ENCODE assay signal across 31 cellular contexts in genomic region chr1:95005584-95005983, GRCh38.
"Had no signal": no experiment of that assay in that cellular context is flagged by ENCODE, and none has a peak within 500 bp of the region (broad histone marks: within the 10 kb centered on the region; RNA-seq: fewer than 3 reads in every experiment).

No MANE protein-coding gene starts in this region.

- H3K27ac Mint-ChIP-seq: activated CD4-positive, alpha-beta memory T cell treated with anti-CD3 and anti-CD28 coated beads for 36 hours; activated CD4-positive, alpha-beta T cell treated with anti-CD3 and anti-CD28 coated beads for 36 hours; activated CD4-positive, alpha-beta T cell treated with anti-CD3 and anti-CD28 coated beads, Interleukin-2, amount 10 ng/mL, durations not matched to agents 24 days and 14 days; activated CD8-positive, alpha-beta memory T cell treated with anti-CD3 and anti-CD28 coated beads, Interleukin-2, amount 10 ng/mL, durations not matched to agents 7 days and 5 days; activated CD8-positive, alpha-beta T cell treated with anti-CD3 and anti-CD28 coated beads, Interleukin-2, amount 10 ng/mL, durations not matched to agents 7 days and 5 days; activated naive CD4-positive, alpha-beta T cell treated with anti-CD3 and anti-CD28 coated beads for 36 hours; activated naive CD4-positive, alpha-beta T cell treated with anti-CD3 and anti-CD28 coated beads, Interleukin-2, amount 50 U/mL, for 24 hours; activated naive CD8-positive, alpha-beta T cell treated with anti-CD3 and anti-CD28 coated beads for 36 hours; activated naive CD8-positive, alpha-beta T cell treated with anti-CD3 and anti-CD28 coated beads, Interleukin-2, amount 50 U/mL, for 24 hours; activated T-helper 1 cell treated with anti-CD3 and anti-CD28 coated beads, Interleukin-12 subunit alpha, Interleukin-12 subunit beta, Interleukin-2, Interleukin-4 antibody, amounts not matched to agents 30 ng/mL and 10 ng/mL and 1 ng/mL, durations not matched to agents 14 hours and 24 hours and 36 hours; activated T-helper 2 cell treated with anti-CD3 and anti-CD28 coated beads, Interferon-gamma antibody, Interleukin-2, Interleukin-4, amounts not matched to agents 10 μg/mL and 5 μg/mL and 100 μg/mL, durations not matched to agents 14 hours and 24 hours and 36 hours; effector memory CD8-positive, alpha-beta T cell; T-helper 17 cell; T-helper 2 cell treated with Interferon-gamma antibody and Interleukin-4, amounts not matched to agents 5 μg/mL and 100 μg/mL, for 36 hours had no signal

- H3K4me2 ChIP-seq: hepatocyte had no signal

- H3K9me3 Mint-ChIP-seq: activated CD4-positive, alpha-beta memory T cell treated with anti-CD3 and anti-CD28 coated beads for 36 hours; activated CD4-positive, alpha-beta T cell treated with anti-CD3 and anti-CD28 coated beads, Interleukin-2, amount 10 ng/mL, durations not matched to agents 24 days and 14 days; activated naive CD4-positive, alpha-beta T cell treated with anti-CD3 and anti-CD28 coated beads for 36 hours; activated naive CD4-positive, alpha-beta T cell treated with anti-CD3 and anti-CD28 coated beads, Interleukin-2, amount 50 U/mL, for 24 hours; activated naive CD8-positive, alpha-beta T cell treated with anti-CD3 and anti-CD28 coated beads for 36 hours; activated naive CD8-positive, alpha-beta T cell treated with anti-CD3 and anti-CD28 coated beads, Interleukin-2, amount 50 U/mL, for 24 hours; activated T-helper 1 cell treated with anti-CD3 and anti-CD28 coated beads, Interleukin-12 subunit alpha, Interleukin-12 subunit beta, Interleukin-2, Interleukin-4 antibody, amounts not matched to agents 30 ng/mL and 10 ng/mL and 1 ng/mL, durations not matched to agents 14 hours and 24 hours and 36 hours; activated T-helper 2 cell treated with anti-CD3 and anti-CD28 coated beads, Interferon-gamma antibody, Interleukin-2, Interleukin-4, amounts not matched to agents 10 μg/mL and 5 μg/mL and 100 μg/mL, durations not matched to agents 14 hours and 24 hours and 36 hours; effector memory CD8-positive, alpha-beta T cell; T-helper 2 cell treated with Interferon-gamma antibody and Interleukin-4, amounts not matched to agents 5 μg/mL and 100 μg/mL, for 36 hours had no signal

- H3K27me3 ChIP-seq: adrenal gland, body of pancreas, foreskin keratinocyte, gastroesophageal sphincter, heart right ventricle, hepatocyte had no signal

- H3K4me3 ChIP-seq: adrenal gland, body of pancreas, gastroesophageal sphincter, heart right ventricle, hepatocyte had no signal

- H3K36me3 ChIP-seq: adrenal gland, gastroesophageal sphincter, heart right ventricle had no signal

- H3K36me3 Mint-ChIP-seq: activated CD4-positive, alpha-beta memory T cell treated with anti-CD3 and anti-CD28 coated beads for 36 hours had no signal

- H3K9me3 ChIP-seq: adrenal gland, body of pancreas, gastroesophageal sphincter, heart right ventricle had no signal

- H2AFZ ChIP-seq: hepatocyte had no signal

- DNase-seq: activated CD4-positive, alpha-beta memory T cell treated with anti-CD3 and anti-CD28 coated beads for 36 hours; activated CD4-positive, alpha-beta T cell treated with anti-CD3 and anti-CD28 coated beads for 36 hours; activated CD4-positive, alpha-beta T cell treated with anti-CD3 and anti-CD28 coated beads, Interleukin-2, amount 10 ng/mL, durations not matched to agents 24 days and 14 days; activated CD4-positive, CD25-positive, alpha-beta regulatory T cell; activated CD4-positive, CD25-positive, alpha-beta regulatory T cell treated with anti-CD3 and anti-CD28 coated beads, Interleukin-2, amount 50 U/mL, for 72 hours; activated CD8-positive, alpha-beta memory T cell treated with anti-CD3 and anti-CD28 coated beads, Interleukin-2, amount 10 ng/mL, durations not matched to agents 7 days and 5 days; activated CD8-positive, alpha-beta memory T cell treated with anti-CD3 and anti-CD28 coated beads, Interleukin-2, amount 50 U/mL, for 4 hours; activated CD8-positive, alpha-beta T cell treated with anti-CD3 and anti-CD28 coated beads, Interleukin-2, amount 10 ng/mL, durations not matched to agents 7 days and 5 days; activated effector memory CD4-positive, alpha-beta T cell treated with anti-CD3 and anti-CD28 coated beads, Interleukin-2, amount 50 U/mL, for 16 hours; activated naive CD4-positive, alpha-beta T cell treated with anti-CD3 and anti-CD28 coated beads for 36 hours; activated naive CD8-positive, alpha-beta T cell treated with anti-CD3 and anti-CD28 coated beads for 36 hours; activated naive CD8-positive, alpha-beta T cell treated with anti-CD3 and anti-CD28 coated beads, Interleukin-2, amount 50 U/mL, for 24 hours; activated T-cell treated with anti-CD3 and anti-CD28 coated beads, Interleukin-2, amount 50 U/mL, for 1 hour; activated T-cell treated with anti-CD3 and anti-CD28 coated beads, Interleukin-2, amount 50 U/mL, for 48 hours; adrenal gland; amygdala; aorta; body of pancreas; caudate nucleus; effector memory CD8-positive, alpha-beta T cell; foreskin keratinocyte; heart right ventricle; T-helper 1 cell; T-helper 17 cell; T1000 had no signal

- H3K4me1 Mint-ChIP-seq: activated CD4-positive, alpha-beta T cell treated with anti-CD3 and anti-CD28 coated beads for 36 hours; activated CD4-positive, alpha-beta T cell treated with anti-CD3 and anti-CD28 coated beads, Interleukin-2, amount 10 ng/mL, durations not matched to agents 24 days and 14 days; activated CD8-positive, alpha-beta memory T cell treated with anti-CD3 and anti-CD28 coated beads, Interleukin-2, amount 10 ng/mL, durations not matched to agents 7 days and 5 days; activated naive CD4-positive, alpha-beta T cell treated with anti-CD3 and anti-CD28 coated beads, Interleukin-2, amount 50 U/mL, for 24 hours; activated naive CD8-positive, alpha-beta T cell treated with anti-CD3 and anti-CD28 coated beads for 36 hours; activated naive CD8-positive, alpha-beta T cell treated with anti-CD3 and anti-CD28 coated beads, Interleukin-2, amount 50 U/mL, for 24 hours had no signal

- H3K4me3 Mint-ChIP-seq: activated CD4-positive, alpha-beta memory T cell treated with anti-CD3 and anti-CD28 coated beads for 36 hours; activated CD4-positive, alpha-beta T cell treated with anti-CD3 and anti-CD28 coated beads for 36 hours; activated CD4-positive, alpha-beta T cell treated with anti-CD3 and anti-CD28 coated beads, Interleukin-2, amount 10 ng/mL, durations not matched to agents 24 days and 14 days; activated CD8-positive, alpha-beta memory T cell treated with anti-CD3 and anti-CD28 coated beads, Interleukin-2, amount 10 ng/mL, durations not matched to agents 7 days and 5 days; activated CD8-positive, alpha-beta T cell treated with anti-CD3 and anti-CD28 coated beads, Interleukin-2, amount 10 ng/mL, durations not matched to agents 7 days and 5 days; activated naive CD4-positive, alpha-beta T cell treated with anti-CD3 and anti-CD28 coated beads for 36 hours; activated naive CD4-positive, alpha-beta T cell treated with anti-CD3 and anti-CD28 coated beads, Interleukin-2, amount 50 U/mL, for 24 hours; activated naive CD8-positive, alpha-beta T cell treated with anti-CD3 and anti-CD28 coated beads for 36 hours; activated naive CD8-positive, alpha-beta T cell treated with anti-CD3 and anti-CD28 coated beads, Interleukin-2, amount 50 U/mL, for 24 hours; activated T-helper 1 cell treated with anti-CD3 and anti-CD28 coated beads, Interleukin-12 subunit alpha, Interleukin-12 subunit beta, Interleukin-2, Interleukin-4 antibody, amounts not matched to agents 30 ng/mL and 10 ng/mL and 1 ng/mL, durations not matched to agents 14 hours and 24 hours and 36 hours; effector memory CD8-positive, alpha-beta T cell; T-helper 17 cell; T-helper 2 cell treated with Interferon-gamma antibody and Interleukin-4, amounts not matched to agents 5 μg/mL and 100 μg/mL, for 36 hours had no signal

- H3K27ac ChIP-seq: adrenal gland, body of pancreas, foreskin keratinocyte, gastroesophageal sphincter, heart right ventricle, hepatocyte had no signal

- H3K27me3 Mint-ChIP-seq: activated CD4-positive, alpha-beta memory T cell treated with anti-CD3 and anti-CD28 coated beads for 36 hours; activated CD4-positive, alpha-beta T cell treated with anti-CD3 and anti-CD28 coated beads for 36 hours; activated CD4-positive, alpha-beta T cell treated with anti-CD3 and anti-CD28 coated beads, Interleukin-2, amount 10 ng/mL, durations not matched to agents 24 days and 14 days; activated CD8-positive, alpha-beta memory T cell treated with anti-CD3 and anti-CD28 coated beads, Interleukin-2, amount 10 ng/mL, durations not matched to agents 7 days and 5 days; activated naive CD4-positive, alpha-beta T cell treated with anti-CD3 and anti-CD28 coated beads, Interleukin-2, amount 50 U/mL, for 24 hours; activated naive CD8-positive, alpha-beta T cell treated with anti-CD3 and anti-CD28 coated beads for 36 hours; activated naive CD8-positive, alpha-beta T cell treated with anti-CD3 and anti-CD28 coated beads, Interleukin-2, amount 50 U/mL, for 24 hours; effector memory CD8-positive, alpha-beta T cell; T-helper 17 cell had no signal
